ENCODE assay signal across 20 cellular contexts in the genomic region with DNA sequence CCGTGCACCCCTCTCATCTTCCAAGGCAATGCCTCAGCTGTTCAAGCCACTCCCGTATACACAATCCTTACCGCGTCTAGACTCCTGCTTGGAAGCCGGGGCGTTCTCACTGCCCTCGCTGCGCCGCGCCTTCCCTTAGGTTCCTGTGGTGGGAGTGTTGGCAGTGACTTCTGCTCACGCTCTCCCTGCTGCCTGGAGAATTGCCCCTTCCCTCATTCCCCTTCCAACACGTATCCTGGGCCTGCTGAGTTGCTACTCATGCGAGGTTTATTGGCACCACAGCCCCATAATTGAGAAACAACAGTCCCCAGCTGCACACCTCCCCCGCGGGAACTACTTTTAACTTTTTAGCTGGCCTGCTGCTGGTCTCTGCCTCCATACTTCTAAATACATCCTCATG. TPM values are rescaled to one million over a fixed set of nuclear protein-coding genes. Genes with fewer than 3 reads are reported as not detected.
A peak's percentile ranks its signal among the peaks of the same experiment; 100 is the strongest.
DNase-seq lines count a peak whose midpoint lies in the region; ATAC-seq and TF ChIP-seq lines count a peak whose summit lies in the region.
"Had no signal": no experiment of that assay in that cellular context is flagged by ENCODE, and none has a peak within 500 bp of the region (broad histone marks: within the 10 kb centered on the region; RNA-seq: fewer than 3 reads in every experiment).

No MANE protein-coding gene starts in this region.

- in situ Hi-C loops in astrocyte of the cerebellum (cut with HindIII; ENCODE audit: low sequenced_read_pairs), result no loop called here

- H3K4me1 ChIP-seq in skeletal muscle tissue (ENCODE audit: control insufficient read depth in 3 of 3, insufficient read depth in 3 of 3, low read length in 3 of 3) (peaks cover 21 to 27% (median 24%) of the 10 kb centered on the region in 3 donors), breast epithelium (peaks cover 0 to 4% of the 10 kb centered on the region in 2 donors)

- no peaks in the 10 kb centered on the region for H3K27me3 ChIP-seq in skeletal muscle tissue (ENCODE audit: control insufficient read depth in 3 of 3, insufficient read depth in 3 of 3, low read length in 3 of 3)
- H3K27me3 ChIP-seq in breast epithelium, result no peaks in the 10 kb centered on the region

- TF ChIP-seq POLR2A in breast epithelium (IDR thresholded peaks at IDR 0.05) (no peak), lower leg skin (IDR thresholded peaks at IDR 0.05) (no peak)

- H3K4me3 ChIP-seq in astrocyte of the cerebellum (ENCODE audit: low read depth, low read length) (no peak overlapping the region), skeletal muscle tissue (ENCODE audit: low read length in 3 of 3) (peak overlapping the region in 2 of 3 donors; percentile 16 to 43), breast epithelium (no peak overlapping the region), lower leg skin (ENCODE audit: low read depth, poor library complexity, severe bottlenecking) (no peak overlapping the region)

- no peak for TF ChIP-seq CTCF in astrocyte of the cerebellum (IDR thresholded peaks at IDR 0.05; ENCODE audit: low read depth, low read length, missing control alignments)
- no peak for TF ChIP-seq CTCF in breast epithelium (IDR thresholded peaks at IDR 0.05)
- TF ChIP-seq CTCF in lower leg skin (IDR thresholded peaks at IDR 0.05), result no peak

- H3K27ac ChIP-seq in skeletal muscle tissue (ENCODE audit: low read depth, low read length), result no peak overlapping the region
- H3K27ac ChIP-seq in breast epithelium, result peak overlapping the region in 1 of 2 donors; percentile 20
- H3K27ac ChIP-seq: VCaP had no signal

- peak overlapping the region; percentile 14 to 55 (median 33) for H3K9ac ChIP-seq in skeletal muscle tissue (ENCODE audit: low read depth in 1 of 3, low read length in 3 of 3)

- H3K9me3 ChIP-seq in skeletal muscle tissue (ENCODE audit: control insufficient read depth in 3 of 3, low read length in 3 of 3) (no peaks in the 10 kb centered on the region), breast epithelium (no peaks in the 10 kb centered on the region)

- intact Hi-C loops in left colon (cut with DNase I, micrococcal nuclease), result loop anchor here in 1 of 2 donors (10.0 kb wide), 1 partner anchor 84 kb away; a partner anchor contains a TSS
- intact Hi-C loops in breast epithelium (cut with DNase I; ENCODE audit: low total_unique reads), result no loop called here
- intact Hi-C loops in lower leg skin (cut with DNase I; ENCODE audit: low total_unique reads), result no loop called here

- WGBS in lower leg skin, 2 donors, result 41 to 53% methylated on average over 15 of the region's 15 CpGs

- DNase-seq in HCEC 1CT (peak; percentile 9), astrocyte of the cerebellum (ENCODE audit: low read depth) (peak; percentile 82), left colon (peak in 1 of 2 donors; percentile 25), COLO668 (lab: John Stamatoyannopoulos, UW; ENCODE audit: unreplicated experiment) (no peak), breast epithelium (ENCODE audit: low spot score in 2 of 2) (no peak), lower leg skin (ENCODE audit: low spot score in 2 of 2) (no peak), NCI-H1694 (lab: John Stamatoyannopoulos, UW) (no peak)
- DNase-seq: activated naive CD4-positive, alpha-beta T cell treated with anti-CD3 and anti-CD28 coated beads, Interleukin-2, amount 50 U/mL, for 16 hours; CD8-positive, alpha-beta T cell; cerebellar nuclear complex; erythroblast; mesenchymal stem cell; NCI-H2081 treated with DMSO at 0.1 percent for 48 hours; retina; stimulated activated CD4-positive, alpha-beta T cell treated with anti-CD3 and anti-CD28 coated beads, Interleukin-4, amount 100 ng/mL, for 4 hours; stimulated activated naive CD8-positive, alpha-beta T cell treated with anti-CD3 and anti-CD28 coated beads, Interleukin-15, Interleukin-2, amounts not matched to agents 100 U/mL and 50 U/mL, for 24 hours had no signal

- H3K36me3 ChIP-seq in skeletal muscle tissue (ENCODE audit: control insufficient read depth in 3 of 3, insufficient read depth in 3 of 3, low read length in 3 of 3), result peaks cover 2 to 5% (median 3%) of the 10 kb centered on the region in 3 donors
- no peaks in the 10 kb centered on the region for H3K36me3 ChIP-seq in breast epithelium

- peak; percentile 40 for ATAC-seq in left colon
- ATAC-seq: CD8-positive, alpha-beta T cell; stimulated activated naive CD8-positive, alpha-beta T cell treated with anti-CD3 and anti-CD28 coated beads, Interleukin-15, Interleukin-2, amounts not matched to agents 100 U/mL and 50 U/mL, for 24 hours had no signal

RNA-seq across cellular contexts. Expression of a gene that starts 31.9 kb away (rescaled TPM):
- 10 to 100 TPM; 71.7 to 90.7 TPM for total RNA-seq in left colon
- 41.2 TPM for total RNA-seq in skeletal muscle tissue
- total RNA-seq in breast epithelium, result 10 to 100 TPM; 62.4 to 72.4 (median 68.2) TPM
- 10 to 100 TPM; 38.8 to 63.6 (median 40.4) TPM for total RNA-seq in lower leg skin

RNA-seq across cellular contexts. Expression of a gene that starts 58.5 kb away (rescaled TPM):
- total RNA-seq in left colon (1 to 10 TPM in 1 of 2 donors, under 1 TPM in 1; 0.61 to 1.8 TPM), skeletal muscle tissue (not detected), breast epithelium (1 to 10 TPM in 1 of 3 donors, under 1 TPM in 2; 0.33 to 1.3 (median 0.88) TPM), lower leg skin (1 to 10 TPM in 1 of 4 donors, under 1 TPM in 1, not detected in 2; 0.10 to 1.3 TPM)
- total RNA-seq: LHCN-M2, SK-MEL-5 had no signal

Comparison
In these comparisons a context has a peak if more than half of its experiments do, and no peak if none do; other contexts are left out.
1. DNase-seq: peak in HCEC 1CT (single experiment) and astrocyte of the cerebellum (single experiment); none in COLO668 (single experiment), breast epithelium (0 of 2), lower leg skin (0 of 2) and NCI-H1694 (single experiment).
2. H3K4me3 ChIP-seq: peak in skeletal muscle tissue (2 of 3); none in astrocyte of the cerebellum (single experiment), breast epithelium (0 of 3) and lower leg skin (single experiment).